14 cellular contexts compared by ENCODE assay signal in genomic region chr9:91407580-91408275, GRCh38. TPM values are rescaled to one million over a fixed set of nuclear protein-coding genes. Genes with fewer than 3 reads are reported as not detected.
DNase-seq lines count a peak whose midpoint lies in the region; ATAC-seq and TF ChIP-seq lines count a peak whose summit lies in the region.
"Had no signal": no experiment of that assay in that cellular context is flagged by ENCODE, and none has a peak within 500 bp of the region (broad histone marks: within the 10 kb centered on the region; RNA-seq: fewer than 3 reads in every experiment).

No MANE protein-coding gene starts in this region.

- WGBS in esophagus muscularis mucosa = 86% methylated on average over 11 of the region's 11 CpGs

- no peak overlapping the region for H3K4me3 ChIP-seq in esophagus muscularis mucosa
- H3K4me3 ChIP-seq in neutrophil (ENCODE audit: low read depth in 1 of 2, low read length in 1 of 2) = peak overlapping the region in 1 of 2 experiments; percentile 10
- H3K4me3 ChIP-seq: colonic mucosa, right lobe of liver had no signal

- no peak for ATAC-seq in HG02610 (IDR thresholded peaks at IDR 0.05; ENCODE audit: unreplicated experiment)

- no peak for TF ChIP-seq EP300 in esophagus muscularis mucosa (IDR thresholded peaks at IDR 0.05)

- H3K27ac ChIP-seq in esophagus muscularis mucosa (replicated peaks in 1 of 4) = no peak overlapping the region
- H3K27ac ChIP-seq in neutrophil = peak overlapping the region; percentile 99
- H3K27ac ChIP-seq: colonic mucosa, epithelial cell of prostate, right lobe of liver had no signal

- H3K9me3 ChIP-seq in esophagus muscularis mucosa (no peaks in the 10 kb centered on the region), neutrophil (no peaks in the 10 kb centered on the region)
- H3K9me3 ChIP-seq: colonic mucosa, right lobe of liver had no signal

- H3K27me3 ChIP-seq in esophagus muscularis mucosa (no peaks in the 10 kb centered on the region), neutrophil (no peaks in the 10 kb centered on the region)
- H3K27me3 ChIP-seq: colonic mucosa, right lobe of liver had no signal

- H3K4me1 ChIP-seq in esophagus muscularis mucosa = peaks cover 0 to 16% (median 13%) of the 10 kb centered on the region in 4 donors
- H3K4me1 ChIP-seq in neutrophil (ENCODE audit: control insufficient read depth in 1 of 2, insufficient read depth in 1 of 2, low read depth in 1 of 2, low read length in 1 of 2) = peaks cover 69 to 78% of the 10 kb centered on the region in 2 experiments
- H3K4me1 ChIP-seq: colonic mucosa had no signal

- intact Hi-C loops in esophagus muscularis mucosa (cut with DNase I) = no loop called here

- no peak for TF ChIP-seq POLR2A in esophagus muscularis mucosa (IDR thresholded peaks at IDR 0.05; ENCODE audit: low read depth)

- TF ChIP-seq CTCF in esophagus muscularis mucosa (IDR thresholded peaks at IDR 0.05) (no peak), neutrophil (IDR thresholded peaks at IDR 0.05) (no peak)

- DNase-seq in CD1c-positive myeloid dendritic cell (ENCODE audit: extremely low spot score) (peak; percentile 34), M059J (ENCODE audit: low read depth) (peak; percentile 63), esophagus muscularis mucosa (ENCODE audit: extremely low spot score) (peak; percentile 78), NCI-H226 (no peak), NCI-H146 treated with DMSO at 0.1 percent for 48 hours (lab: John Stamatoyannopoulos, UW; ENCODE audit: unreplicated experiment) (no peak)
- no peak for DNase-seq in activated effector memory CD4-positive, alpha-beta T cell treated with Interleukin-2 at 50 U/mL for 16 hours
- DNase-seq: colonic mucosa, GF-D8, NCI-H2081 treated with DMSO at 0.1 percent for 48 hours, NCI-H82, right lobe of liver had no signal

- peaks cover 16 to 45% (median 28%) of the 10 kb centered on the region in 4 donors for H3K36me3 ChIP-seq in esophagus muscularis mucosa
- peaks cover 28% of the 10 kb centered on the region for H3K36me3 ChIP-seq in neutrophil
- H3K36me3 ChIP-seq: colonic mucosa had no signal

RNA-seq across cellular contexts. Expression of gene NFIL3, which starts 15.9 kb away (rescaled TPM):
- 15.4 and 20.6 TPM in 2 replicates for total RNA-seq in M059J (2014; rRNA removed; shearing (Covaris generic))
- 100 to 1,000 TPM in 1 of 4 donors, 10 to 100 TPM in 3; 16.6 to 116 (median 27.9) TPM for total RNA-seq in esophagus muscularis mucosa

RNA-seq across cellular contexts. Expression of gene AUH, which starts 46.0 kb away (rescaled TPM):
- 9.7 and 16.6 TPM in 2 replicates for total RNA-seq in M059J (2014; rRNA removed; shearing (Covaris generic))
- 10 to 100 TPM; 17.7 to 29.9 (median 22.3) TPM for total RNA-seq in esophagus muscularis mucosa

Comparison
In these comparisons a context has a peak if more than half of its experiments do, and no peak if none do; other contexts are left out.
1. DNase-seq: peak in CD1c-positive myeloid dendritic cell (single experiment), M059J (single experiment) and esophagus muscularis mucosa (single experiment); none in activated effector memory CD4-positive, alpha-beta T cell treated with Interleukin-2 at 50 U/mL for 16 hours (single experiment), NCI-H226 (single experiment) and NCI-H146 treated with DMSO at 0.1 percent for 48 hours (single experiment).